Comparison of ENCODE assay signal across 1 cellular context in genomic region chr7:48088559-48089414, GRCh38.
A peak's percentile ranks its signal among the peaks of the same experiment; 100 is the strongest.
TF ChIP-seq lines count a peak whose summit lies in the region.

TSS of gene UPP1 (plus strand) at chr7:48089265. CDS start at chr7:48094784, 5,519 bp downstream.

TF ChIP-seq in HepG2, 621 proteins besides CTCF, POLR2A, EP300 and RAD21 (continued from another document and continues in another):
- TF ChIP-seq DZIP1 (CRISPR knock-in tag; IDR thresholded peaks at IDR 0.05) (peak; percentile 69; the same call in 1 of the 2 replicates), ZNF816 (CRISPR knock-in tag; IDR thresholded peaks at IDR 0.05; ENCODE audit: borderline replicate concordance) (peak; percentile 25; the same call in 1 of the 2 replicates), EED (CRISPR knock-in tag; IDR thresholded peaks at IDR 0.05) (0 out of 2 replicates have a peak, but pooled peaks have one; percentile 35), ATF4 (CRISPR knock-in tag; IDR thresholded peaks at IDR 0.05) (no peak), SOX6 (IDR thresholded peaks at IDR 0.05) (no peak), SOX6 (CRISPR knock-in tag; IDR thresholded peaks at IDR 0.05) (peak; percentile 76), ZC3H4 (CRISPR knock-in tag; IDR thresholded peaks at IDR 0.05; ENCODE audit: borderline replicate concordance) (no peak), ZNF44 (CRISPR knock-in tag; IDR thresholded peaks at IDR 0.05) (no peak), ONECUT2 (CRISPR knock-in tag; IDR thresholded peaks at IDR 0.05) (no peak), ZNF354B (CRISPR knock-in tag; IDR thresholded peaks at IDR 0.05) (0 out of 2 replicates have a peak, but pooled peaks have one; percentile 40), BCL6 (CRISPR knock-in tag; IDR thresholded peaks at IDR 0.05) (peak; percentile 10), FOXK2 (IDR thresholded peaks at IDR 0.05) (0 out of 2 replicates have a peak, but pooled peaks have one; percentile 14), MTF2 (CRISPR knock-in tag; IDR thresholded peaks at IDR 0.05; ENCODE audit: borderline replicate concordance) (no peak), CAMTA2 (CRISPR knock-in tag; IDR thresholded peaks at IDR 0.05; ENCODE audit: borderline replicate concordance) (no peak), ZNF335 (CRISPR knock-in tag; IDR thresholded peaks at IDR 0.05) (no peak), TCF7 (IDR thresholded peaks at IDR 0.05; ENCODE audit: low read depth) (no peak), TCF12 (IDR thresholded peaks at IDR 0.05) (no peak), TCF12 (CRISPR knock-in tag; IDR thresholded peaks at IDR 0.05) (peak; percentile 84), SNRNP70 (IDR thresholded peaks at IDR 0.05; ENCODE audit: low read depth, low read length) (no peak), SMYD3 (CRISPR knock-in tag; IDR thresholded peaks at IDR 0.05) (0 out of 2 replicates have a peak, but pooled peaks have one; percentile 29), GATAD1 (CRISPR knock-in tag; IDR thresholded peaks at IDR 0.05) (peak; percentile 4; the same call in 1 of the 2 replicates), ZNF180 (CRISPR knock-in tag; IDR thresholded peaks at IDR 0.05; ENCODE audit: borderline replicate concordance, low read depth) (no peak), ZNF280B (CRISPR knock-in tag; IDR thresholded peaks at IDR 0.05; ENCODE audit: borderline replicate concordance) (peak; percentile 71), ZNF138 (CRISPR knock-in tag; IDR thresholded peaks at IDR 0.05; ENCODE audit: low read depth) (no peak), ZNF441 (CRISPR knock-in tag; IDR thresholded peaks at IDR 0.05; ENCODE audit: borderline replicate concordance) (no peak; the same call in 1 of the 2 replicates), E2F5 (CRISPR knock-in tag; conservative IDR thresholded peaks at IDR 0.05) (no peak), ZNF891 (CRISPR knock-in tag; IDR thresholded peaks at IDR 0.05) (peak; percentile 90; the same call in 1 of the 2 replicates), BORCS8-MEF2B (CRISPR knock-in tag; IDR thresholded peaks at IDR 0.05) (peak; percentile 43; the same call in 1 of the 2 replicates), ZFP41 (CRISPR knock-in tag; IDR thresholded peaks at IDR 0.05; ENCODE audit: borderline replicate concordance) (no peak), POGZ (CRISPR knock-in tag; IDR thresholded peaks at IDR 0.05) (peak; percentile 65), ZNF839 (CRISPR knock-in tag; IDR thresholded peaks at IDR 0.05; ENCODE audit: borderline replicate concordance) (no peak), MXD4 (CRISPR knock-in tag; IDR thresholded peaks at IDR 0.05) (peak; percentile 71; the same call in 1 of the 2 replicates), ZSCAN20 (CRISPR knock-in tag; IDR thresholded peaks at IDR 0.05; ENCODE audit: borderline replicate concordance) (no peak), SYNCRIP (IDR thresholded peaks at IDR 0.05; ENCODE audit: insufficient read depth, low read depth, low read length) (no peak), ZNF337 (CRISPR knock-in tag; IDR thresholded peaks at IDR 0.05; ENCODE audit: borderline replicate concordance, low read depth) (no peak), ZNF225 (CRISPR knock-in tag; IDR thresholded peaks at IDR 0.05) (no peak), SMARCC2 (IDR thresholded peaks at IDR 0.05) (no peak), PLSCR1 (CRISPR knock-in tag; IDR thresholded peaks at IDR 0.05; ENCODE audit: borderline replicate concordance) (no peak), MAFG (CRISPR knock-in tag; IDR thresholded peaks at IDR 0.05) (no peak), ZFYVE20 (CRISPR knock-in tag; IDR thresholded peaks at IDR 0.05; ENCODE audit: borderline replicate concordance, low read depth) (0 out of 2 replicates have a peak, but pooled peaks have one; percentile 34), ZKSCAN8 (CRISPR knock-in tag; IDR thresholded peaks at IDR 0.05; ENCODE audit: borderline replicate concordance) (no peak), ZNF570 (CRISPR knock-in tag; IDR thresholded peaks at IDR 0.05; ENCODE audit: borderline replicate concordance) (no peak), MLLT10 (CRISPR knock-in tag; IDR thresholded peaks at IDR 0.05) (no peak), REL (CRISPR knock-in tag; conservative IDR thresholded peaks at IDR 0.05) (no peak), ZNF253 (CRISPR knock-in tag; IDR thresholded peaks at IDR 0.05; ENCODE audit: borderline replicate concordance) (no peak), XRCC5 (optimal IDR thresholded peaks at IDR 0.05; ENCODE audit: low read length) (peak; percentile 61), ZNF282 (IDR thresholded peaks at IDR 0.05; ENCODE audit: partially characterized antibody) (no peak), ISL2 (CRISPR knock-in tag; IDR thresholded peaks at IDR 0.05) (peak; percentile 36; the same call in 1 of the 2 replicates), ZNF879 (CRISPR knock-in tag; IDR thresholded peaks at IDR 0.05) (0 out of 2 replicates have a peak, but pooled peaks have one; percentile 37), KMT2B (CRISPR knock-in tag; IDR thresholded peaks at IDR 0.05) (peak; percentile 28; the same call in 1 of the 2 replicates), ZNF546 (CRISPR knock-in tag; conservative IDR thresholded peaks at IDR 0.05) (no peak), ZNF639 (CRISPR knock-in tag; conservative IDR thresholded peaks at IDR 0.05) (peak; percentile 19; the same call in 1 of the 2 replicates), KDM3A (CRISPR knock-in tag; IDR thresholded peaks at IDR 0.05; ENCODE audit: low read depth) (no peak), ZNF674 (CRISPR knock-in tag; IDR thresholded peaks at IDR 0.05; ENCODE audit: low read depth) (no peak), NR1H2 (CRISPR knock-in tag; IDR thresholded peaks at IDR 0.05; ENCODE audit: borderline replicate concordance, low read depth) (no peak), KDM6A (CRISPR knock-in tag; IDR thresholded peaks at IDR 0.05; ENCODE audit: low read depth) (no peak; the same call in 1 of the 2 replicates), RFX5 (IDR thresholded peaks at IDR 0.05; ENCODE audit: low read depth, low read length) (no peak), ZSCAN29 (CRISPR knock-in tag; conservative IDR thresholded peaks at IDR 0.05) (0 out of 2 replicates have a peak, but pooled peaks have one; percentile 68), ZNF235 (CRISPR knock-in tag; IDR thresholded peaks at IDR 0.05; ENCODE audit: borderline replicate concordance) (0 out of 2 replicates have a peak, but pooled peaks have one; percentile 33), HDAC1 (CRISPR knock-in tag; IDR thresholded peaks at IDR 0.05) (peak; percentile 68), ETV5 (CRISPR knock-in tag; IDR thresholded peaks at IDR 0.05; ENCODE audit: borderline replicate concordance) (peak; percentile 84; the same call in 1 of the 2 replicates), NR2F2 (IDR thresholded peaks at IDR 0.05; ENCODE audit: borderline replicate concordance, low read depth) (peak; percentile 34; the same call in 1 of the 2 replicates), ZSCAN12 (CRISPR knock-in tag; IDR thresholded peaks at IDR 0.05) (no peak), MED1 (CRISPR knock-in tag; IDR thresholded peaks at IDR 0.05) (peak; percentile 54), THAP11 (CRISPR knock-in tag; IDR thresholded peaks at IDR 0.05) (0 out of 2 replicates have a peak, but pooled peaks have one; percentile 34), CHCHD3 (CRISPR knock-in tag; IDR thresholded peaks at IDR 0.05) (no peak), ZBTB7B (CRISPR knock-in tag; IDR thresholded peaks at IDR 0.05) (peak; percentile 82), AFF4 (CRISPR knock-in tag; IDR thresholded peaks at IDR 0.05) (no peak), ZNF567 (CRISPR knock-in tag; IDR thresholded peaks at IDR 0.05; ENCODE audit: borderline replicate concordance) (no peak), ZBTB1 (CRISPR knock-in tag; IDR thresholded peaks at IDR 0.05; ENCODE audit: borderline replicate concordance) (no peak), NFKB2 (CRISPR knock-in tag; IDR thresholded peaks at IDR 0.05; ENCODE audit: borderline replicate concordance) (no peak), ZNF768 (CRISPR knock-in tag; IDR thresholded peaks at IDR 0.05) (no peak)
